14 cellular contexts compared by ENCODE assay signal in the genomic region with DNA sequence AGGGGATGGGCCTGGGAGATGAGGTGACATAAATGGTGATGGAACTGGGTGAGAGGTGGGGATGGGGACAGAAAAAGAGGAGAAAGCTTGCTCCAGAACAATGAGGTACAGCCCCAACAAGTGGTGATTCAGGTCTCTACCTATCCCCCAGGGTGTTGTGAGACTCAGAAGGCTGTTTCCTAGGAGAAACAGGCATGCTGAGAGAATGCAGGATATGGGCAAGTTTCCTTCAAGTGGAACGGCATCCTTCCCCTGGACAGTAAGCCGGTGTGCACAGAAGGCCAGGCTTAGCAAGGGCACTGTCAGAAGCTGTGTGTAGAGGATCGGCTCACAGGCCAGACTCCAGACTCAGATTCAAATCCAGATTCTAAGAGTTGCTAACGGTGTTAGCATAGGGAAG. TPM values are rescaled to one million over a fixed set of nuclear protein-coding genes. Genes with fewer than 3 reads are reported as not detected.
DNase-seq lines count a peak whose midpoint lies in the region; ATAC-seq and TF ChIP-seq lines count a peak whose summit lies in the region.
"Had no signal": no experiment of that assay in that cellular context is flagged by ENCODE, and none has a peak within 500 bp of the region (broad histone marks: within the 10 kb centered on the region; RNA-seq: fewer than 3 reads in every experiment).

No MANE protein-coding gene starts in this region.

- ATAC-seq in HG03135 (IDR thresholded peaks at IDR 0.05; ENCODE audit: unreplicated experiment), result no peak
- ATAC-seq: Right ventricle myocardium inferior had no signal

- no peak overlapping the region for H3K4me2 ChIP-seq in mesenchymal stem cell (ENCODE audit: low read length, poor library complexity, severe bottlenecking)

- no peak overlapping the region for H2BK120ac ChIP-seq in mesenchymal stem cell (ENCODE audit: low read depth, low read length)

- H3K18ac ChIP-seq in mesenchymal stem cell (ENCODE audit: low read depth in 1 of 2, low read length in 2 of 2), result no peak overlapping the region

- H3K79me1 ChIP-seq in mesenchymal stem cell (replicated peaks; ENCODE audit: low read length, poor library complexity, severe bottlenecking), result peaks cover 16% of the 10 kb centered on the region

- peaks cover 8% of the 10 kb centered on the region for H3K4me1 Mint-ChIP-seq in activated naive CD4-positive, alpha-beta T cell treated with anti-CD3 and anti-CD28 coated beads, Interleukin-2, amount 10 ng/mL, durations not matched to agents 7 days and 5 days

- H3K27me3 ChIP-seq in mesenchymal stem cell (ENCODE audit: control insufficient read depth in 1 of 2, insufficient read depth in 1 of 2, low read length in 2 of 2), result no peaks in the 10 kb centered on the region
- H3K27me3 ChIP-seq: ascending aorta, sigmoid colon had no signal

- peak; percentile 47 for DNase-seq in AG20443 (ENCODE audit: low spot score)
- peak; percentile 22 for DNase-seq in LHCN-M2 (ENCODE audit: low read depth)
- DNase-seq in cardiac fibroblast (ENCODE audit: low read depth in 2 of 2), result peak; percentile 40 to 87
- no peak for DNase-seq in mesenchymal stem cell
- no peak for DNase-seq in NCI-H2029 treated with DMSO at 0.1 percent for 48 hours (lab: John Stamatoyannopoulos, UW)
- no peak for DNase-seq in NCI-H2171 treated with DMSO at 0.1 percent for 48 hours (lab: John Stamatoyannopoulos, UW)
- DNase-seq in activated naive CD4-positive, alpha-beta T cell treated with anti-CD3 and anti-CD28 coated beads, Interleukin-2, amount 10 ng/mL, durations not matched to agents 7 days and 5 days, result no peak
- DNase-seq: activated CD8-positive, alpha-beta memory T cell treated with anti-CD3 and anti-CD28 coated beads, Interleukin-2, amount 50 U/mL, for 4 hours; natural killer cell; sigmoid colon had no signal

- H3K36me3 ChIP-seq in mesenchymal stem cell (ENCODE audit: control insufficient read depth in 1 of 2, insufficient read depth in 2 of 2, low read depth in 1 of 2, low read length in 2 of 2), result peaks cover 18 to 28% of the 10 kb centered on the region in 2 experiments
- H3K36me3 ChIP-seq: ascending aorta had no signal

- H3K4me3 ChIP-seq in cardiac fibroblast (replicated peaks in 1 of 2; ENCODE audit: low read depth in 2 of 2, low read length in 2 of 2), result no peak overlapping the region
- H3K4me3 ChIP-seq in mesenchymal stem cell (ENCODE audit: insufficient read depth in 1 of 2, low read depth in 1 of 2, low read length in 2 of 2), result peak overlapping the region in 1 of 2 experiments; percentile 42
- H3K4me3 ChIP-seq: ascending aorta, sigmoid colon had no signal

- H3K4me3 Mint-ChIP-seq in activated naive CD4-positive, alpha-beta T cell treated with anti-CD3 and anti-CD28 coated beads, Interleukin-2, amount 10 ng/mL, durations not matched to agents 7 days and 5 days, result no peak overlapping the region
- H3K4me3 Mint-ChIP-seq: natural killer cell had no signal

- CTCF ChIA-PET in activated naive CD4-positive, alpha-beta T cell treated with anti-CD3 and anti-CD28 coated beads, Interleukin-2, amount 10 ng/mL, durations not matched to agents 7 days and 5 days (lab: Charles Lee), result interaction anchor here (0.6 to 1.3 kb wide), 4 partner anchors 21 to 50 kb away, joined by 3 to 4 read pairs (median 4); no protein-coding TSS in a partner anchor

- no peak overlapping the region for H3K27ac Mint-ChIP-seq in activated naive CD4-positive, alpha-beta T cell treated with anti-CD3 and anti-CD28 coated beads, Interleukin-2, amount 10 ng/mL, durations not matched to agents 7 days and 5 days

- no peaks in the 10 kb centered on the region for H3K9me3 ChIP-seq in mesenchymal stem cell (ENCODE audit: control insufficient read depth, low read length)
- H3K9me3 ChIP-seq: ascending aorta, sigmoid colon had no signal

- no peaks in the 10 kb centered on the region for H3K27me3 Mint-ChIP-seq in activated naive CD4-positive, alpha-beta T cell treated with anti-CD3 and anti-CD28 coated beads, Interleukin-2, amount 10 ng/mL, durations not matched to agents 7 days and 5 days

- 80% methylated on average over 4 of the region's 4 CpGs for WGBS in mesenchymal stem cell

- H3K4ac ChIP-seq in mesenchymal stem cell (ENCODE audit: low read depth in 1 of 2, low read length in 2 of 2), result no peak overlapping the region

- H2BK5ac ChIP-seq in mesenchymal stem cell (ENCODE audit: low read depth, low read length, poor library complexity, severe bottlenecking), result no peak overlapping the region

- H2AK5ac ChIP-seq in mesenchymal stem cell (ENCODE audit: low read length, severe bottlenecking), result peak overlapping the region; percentile 57

- H2BK15ac ChIP-seq in mesenchymal stem cell (ENCODE audit: low read depth, poor library complexity, severe bottlenecking), result no peak overlapping the region

- no peak overlapping the region for H4K91ac ChIP-seq in mesenchymal stem cell (ENCODE audit: low read length)

- no peak overlapping the region for H4K8ac ChIP-seq in mesenchymal stem cell (ENCODE audit: low read length)

- no peak overlapping the region for H3K23ac ChIP-seq in mesenchymal stem cell (ENCODE audit: low read length in 2 of 2)

- no peak overlapping the region for H2AFZ ChIP-seq in mesenchymal stem cell (ENCODE audit: low read depth, low read length)

- TF ChIP-seq CTCF in cardiac fibroblast (IDR thresholded peaks at IDR 0.05; ENCODE audit: low read depth, low read length), result no peak

- no peak overlapping the region for H3K14ac ChIP-seq in mesenchymal stem cell (ENCODE audit: low read length in 2 of 2)

- H3K36me3 Mint-ChIP-seq in activated naive CD4-positive, alpha-beta T cell treated with anti-CD3 and anti-CD28 coated beads, Interleukin-2, amount 10 ng/mL, durations not matched to agents 7 days and 5 days, result no peaks in the 10 kb centered on the region

- H3K9me3 Mint-ChIP-seq in activated naive CD4-positive, alpha-beta T cell treated with anti-CD3 and anti-CD28 coated beads, Interleukin-2, amount 10 ng/mL, durations not matched to agents 7 days and 5 days, result no peaks in the 10 kb centered on the region
- H3K9me3 Mint-ChIP-seq: natural killer cell had no signal

- peaks cover 14% of the 10 kb centered on the region for H3K4me1 ChIP-seq in mesenchymal stem cell (ENCODE audit: control insufficient read depth, insufficient read depth, low read depth, low read length)
- H3K4me1 ChIP-seq: ascending aorta, sigmoid colon had no signal

- H3K9ac ChIP-seq in mesenchymal stem cell (ENCODE audit: low read length), result peak overlapping the region; percentile 80

- H3K27ac ChIP-seq in mesenchymal stem cell (ENCODE audit: low read length, poor library complexity, severe bottlenecking), result peak overlapping the region; percentile 73
- H3K27ac ChIP-seq: ascending aorta, sigmoid colon had no signal

- no peak overlapping the region for H2BK12ac ChIP-seq in mesenchymal stem cell (ENCODE audit: low read length in 2 of 2)

RNA-seq across cellular contexts. Expression of a gene that starts 34.1 kb away (rescaled TPM):
- total RNA-seq in LHCN-M2 (2014; rRNA removed), result not detected in 2 replicates
- polyA plus RNA-seq in LHCN-M2 (2012), result not detected
- 0.01 TPM for polyA plus RNA-seq in mesenchymal stem cell (2013, experiment 1 of 2)
- not detected for polyA plus RNA-seq in mesenchymal stem cell (2013, experiment 2 of 2)
- total RNA-seq: ascending aorta, NCI-H460 had no signal

Comparison
In these comparisons a context has a peak if more than half of its experiments do, and no peak if none do; other contexts are left out.
1. DNase-seq: peak in AG20443 (single experiment), LHCN-M2 (single experiment) and cardiac fibroblast (2 of 2); none in mesenchymal stem cell (single experiment), NCI-H2029 treated with DMSO at 0.1 percent for 48 hours (single experiment), NCI-H2171 treated with DMSO at 0.1 percent for 48 hours (single experiment) and activated naive CD4-positive, alpha-beta T cell treated with anti-CD3 and anti-CD28 coated beads, Interleukin-2, amount 10 ng/mL, durations not matched to agents 7 days and 5 days (single experiment).